1 cellular context compared by ENCODE assay signal in the genomic region with DNA sequence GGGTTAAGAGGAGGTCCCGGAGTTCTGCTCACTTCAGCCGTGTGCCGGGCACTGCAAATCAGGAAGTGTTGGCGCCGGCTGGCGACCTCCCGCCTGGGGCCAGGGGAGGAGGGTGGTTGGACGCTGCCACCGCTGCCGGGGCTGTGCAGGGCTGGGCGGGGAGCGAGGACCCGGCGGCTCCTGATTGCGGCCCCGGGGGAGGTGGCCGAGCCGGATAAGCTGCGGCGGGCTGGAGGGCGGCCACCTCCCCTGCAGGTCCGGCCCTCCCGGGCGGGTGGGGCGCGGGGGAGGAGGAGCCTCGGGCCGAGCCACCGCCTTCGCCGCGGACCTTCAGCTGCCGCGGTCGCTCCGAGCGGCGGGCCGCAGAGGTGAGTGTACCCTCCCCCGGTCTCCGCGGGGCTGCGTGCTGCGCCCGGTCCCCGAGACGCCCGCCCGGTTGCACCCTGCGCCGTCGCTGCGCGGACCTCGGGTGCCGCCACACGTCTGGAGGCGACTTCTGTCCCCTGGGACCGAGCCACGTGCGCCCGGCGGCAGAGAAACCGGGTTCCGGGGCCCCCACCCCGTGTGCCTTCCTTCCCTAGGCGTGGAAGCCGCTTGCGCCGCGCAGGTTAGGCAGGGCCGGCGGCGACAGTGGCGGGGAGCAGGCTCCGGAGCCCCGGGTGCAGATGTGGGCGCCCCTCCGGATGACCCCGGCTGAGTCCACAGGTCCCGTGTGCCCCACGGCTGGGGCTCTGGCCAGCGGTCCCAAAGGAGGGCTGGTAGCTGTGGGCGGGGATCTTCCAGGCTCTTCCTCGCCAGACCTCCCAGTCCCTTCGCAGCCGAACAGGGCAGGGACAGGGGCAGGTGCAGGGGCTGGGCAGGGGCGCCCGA.
TF ChIP-seq lines count a peak whose summit lies in the region.

Gene STEAP3, plus strand, starts transcription at position 314 of the 870 bp plus-strand sequence. CDS start 7,179 bp downstream, outside the sequence.

TF ChIP-seq in liver, 16 proteins besides CTCF, POLR2A, EP300 and RAD21 (continued from another document):
- TF ChIP-seq, protein P1, sequence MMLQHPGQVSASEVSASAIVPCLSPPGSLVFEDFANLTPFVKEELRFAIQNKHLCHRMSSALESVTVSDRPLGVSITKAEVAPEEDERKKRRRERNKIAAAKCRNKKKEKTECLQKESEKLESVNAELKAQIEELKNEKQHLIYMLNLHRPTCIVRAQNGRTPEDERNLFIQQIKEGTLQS (IDR thresholded peaks at IDR 0.05), result no peak
- TF ChIP-seq SP1 (IDR thresholded peaks at IDR 0.05) (peak; percentile 39), TAF1 (conservative IDR thresholded peaks at IDR 0.05) (peak; percentile 63), HNF4A (conservative IDR thresholded peaks at IDR 0.05) (peak in 1 of 2 donors; percentile 21)
